In the genomic region with DNA sequence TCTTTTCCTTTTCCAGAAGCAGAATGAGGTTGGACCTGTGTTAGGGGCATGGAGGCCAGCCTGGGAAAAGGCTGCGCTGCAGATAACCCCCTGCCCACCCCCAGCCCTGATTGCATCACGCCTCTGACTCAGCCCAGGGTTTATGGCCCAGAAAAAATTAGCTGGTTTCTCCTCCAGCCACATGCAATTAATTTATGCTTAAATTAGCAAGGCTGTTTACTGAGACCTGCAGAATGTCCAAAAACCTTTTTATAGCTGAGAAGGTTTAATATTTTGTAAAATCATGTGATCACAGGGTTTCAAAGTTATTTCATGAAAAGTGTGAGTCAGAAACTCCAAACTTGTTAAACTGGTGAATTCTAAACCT, we compare ENCODE assay signal across 20 cellular contexts.
DNase-seq lines count a peak whose midpoint lies in the region; ATAC-seq, FAIRE-seq and TF ChIP-seq lines count a peak whose summit lies in the region.
"Had no signal": no experiment of that assay in that cellular context is flagged by ENCODE, and none has a peak within 500 bp of the region (broad histone marks: within the 10 kb centered on the region; RNA-seq: fewer than 3 reads in every experiment).

No MANE protein-coding gene starts in this region.

- CTCF ChIA-PET in H1 (lab: Charles Lee; ENCODE audit: partially characterized antibody), result interaction anchor here (0.7 kb wide), 1 partner anchor 376 kb away, joined by 3 read pairs; no protein-coding TSS in a partner anchor

- H3K9me3 ChIP-seq in H1 (ENCODE audit: insufficient read depth in 2 of 2, low read depth in 1 of 2, low read length in 1 of 2), result peaks cover 0 to 8% of the 10 kb centered on the region in 2 experiments; a peak in 1 of 4 replicates
- H3K9me3 ChIP-seq: breast epithelium, pancreas, upper lobe of right lung had no signal

- H3K23ac ChIP-seq in H1 (ENCODE audit: insufficient read length), result no peak overlapping the region

- no peak overlapping the region for H3K4ac ChIP-seq in H1 (replicated peaks; ENCODE audit: insufficient read length, low read depth, low read length)

- no peak for TF ChIP-seq POLR2A in H1 (IDR thresholded peaks at IDR 0.05; ENCODE audit: control extremely low read depth in 1 of 2, low read depth in 2 of 2, low read length in 2 of 2)

- no peak overlapping the region for H3K4me2 ChIP-seq in H1 (ENCODE audit: insufficient read depth in 1 of 2, low read depth in 2 of 2, low read length in 2 of 2)

- H3K23me2 ChIP-seq in H1 (ENCODE audit: low read depth, low read length), result no peaks in the 10 kb centered on the region

- no peak overlapping the region for H3K14ac ChIP-seq in H1 (ENCODE audit: insufficient read length)

- no peak overlapping the region for H2AK5ac ChIP-seq in H1 (ENCODE audit: low read depth, low read length)

- no peak overlapping the region for H2BK120ac ChIP-seq in H1 (replicated peaks; ENCODE audit: low read depth, low read length)

- intact Hi-C loops in posterior vena cava (cut with DNase I), result no loop called here

- H3K36me3 ChIP-seq in H1 (ENCODE audit: control insufficient read depth in 2 of 4, insufficient read depth in 4 of 4, low read length in 3 of 4), result no peaks in the 10 kb centered on the region
- H3K36me3 ChIP-seq: breast epithelium, pancreas, upper lobe of right lung had no signal

- no peaks in the 10 kb centered on the region for H3K79me2 ChIP-seq in H1 (ENCODE audit: control insufficient read depth in 1 of 2, insufficient read depth in 2 of 2, low read length in 2 of 2)

- H2AFZ ChIP-seq in H1 (ENCODE audit: low read length), result no peak overlapping the region

- no peaks in the 10 kb centered on the region for H4K20me1 ChIP-seq in H1 (replicated peaks in 1 of 2; ENCODE audit: control insufficient read depth in 1 of 2, insufficient read depth in 2 of 2, low read length in 2 of 2)

- no peak overlapping the region for H2BK15ac ChIP-seq in H1 (ENCODE audit: low read length)

- no peak for TF ChIP-seq EP300 in H1 (IDR thresholded peaks at IDR 0.05; ENCODE audit: borderline replicate concordance in 1 of 2, low read depth in 2 of 2, low read length in 2 of 2)

- no peak for TF ChIP-seq CTCF in H1 (IDR thresholded peaks at IDR 0.05; ENCODE audit: control extremely low read depth in 1 of 3, insufficient read depth in 1 of 3, low read depth in 1 of 3, low read length in 3 of 3)

- H3K18ac ChIP-seq in H1 (ENCODE audit: extremely low read depth, low read length), result no peak overlapping the region

- DNase-seq in GM04504 (ENCODE audit: low read depth) (peak; percentile 10), MV-4-11 (lab: John Stamatoyannopoulos, UW) (peak; percentile 53), H1 (ENCODE audit: low read depth in 1 of 2, low spot score in 2 of 2) (no peak), posterior vena cava (ENCODE audit: low spot score) (peak; percentile 77), RCC 7860 (ENCODE audit: low spot score) (no peak), NCI-H2196 treated with DMSO at 0.1 percent for 48 hours (lab: John Stamatoyannopoulos, UW; ENCODE audit: unreplicated experiment) (no peak)
- DNase-seq: activated B cell treated with CpG ODN at 0.5 μM for 24 hours; activated naive CD8-positive, alpha-beta T cell treated with anti-CD3 and anti-CD28 coated beads, Interleukin-2, amount 10 ng/mL, durations not matched to agents 7 days and 5 days; activated T-cell treated with anti-CD3 and anti-CD28 coated beads, Interleukin-2, amount 50 U/mL, for 72 hours; COR-L47; H9; NCI-H82; SHP77; T-helper 2 cell; upper lobe of right lung had no signal

- no peak overlapping the region for H2BK5ac ChIP-seq in H1 (ENCODE audit: low read depth, low read length)

- no peaks in the 10 kb centered on the region for H3K27me3 ChIP-seq in H1 (replicated peaks in 1 of 4; ENCODE audit: control insufficient read depth in 3 of 4, extremely low read depth in 1 of 4, insufficient read depth in 3 of 4, low read length in 3 of 4)
- H3K27me3 ChIP-seq: breast epithelium, pancreas, upper lobe of right lung had no signal

- POLR2A ChIA-PET in H1 (lab: Charles Lee; ENCODE audit: partially characterized antibody), result no interaction called here

- no peak overlapping the region for H3K56ac ChIP-seq in H1 (replicated peaks; ENCODE audit: insufficient read length, low read depth, low read length)

- no peak overlapping the region for H4K91ac ChIP-seq in H1 (replicated peaks; ENCODE audit: insufficient read length, low read length)

- no peak for TF ChIP-seq RAD21 in H1 (IDR thresholded peaks at IDR 0.05 in 1 of 2, conservative IDR thresholded peaks at IDR 0.05 in 1 of 2; ENCODE audit: low read depth in 2 of 2, low read length in 2 of 2)

- H4K5ac ChIP-seq in H1 (ENCODE audit: insufficient read length, low read depth, low read length), result no peak overlapping the region

- no peak for FAIRE-seq in H1 (lab: Jason Lieb, UNC)
- no peak for FAIRE-seq in RCC 7860 (lab: Jason Lieb, UNC)
- FAIRE-seq: GM19239, pancreas had no signal

- H3K9ac ChIP-seq in H1 (replicated peaks in 1 of 4; ENCODE audit: extremely low read depth in 1 of 4, low read depth in 3 of 4, low read length in 3 of 4), result no peak overlapping the region; a peak in 1 of 7 replicates

- peak overlapping the region; percentile 78; the same call in 1 of the 2 replicates for H4K8ac ChIP-seq in H1 (ENCODE audit: extremely low read depth, insufficient read depth, low read length)

- WGBS in H1 (ENCODE audit: extremely low coverage in 1 of 2, insufficient coverage in 1 of 2, insufficient read length in 1 of 2, insufficient replicate concordance in 2 of 2, low coverage in 1 of 2, low lambda C conversion rate in 2 of 2, missing lambda C conversion rate in 1 of 2), 2 experiments, result 78% methylated on average over 2 of the region's 2 CpGs; no CpG with 5 or more reads in 1 of the 2 experiments

- ATAC-seq in GM18858 (IDR thresholded peaks at IDR 0.05; ENCODE audit: unreplicated experiment), result no peak
- ATAC-seq: activated T-cell treated with anti-CD3 and anti-CD28 coated beads, Interleukin-2, amount 50 U/mL, for 72 hours; upper lobe of right lung had no signal

- H3K4me1 ChIP-seq in H1 (replicated peaks in 1 of 4; ENCODE audit: control insufficient read depth in 3 of 4, insufficient read depth in 4 of 4, low read length in 3 of 4), result peaks cover 0 to 6% (median 2%) of the 10 kb centered on the region in 4 experiments; a peak in 4 of 7 replicates
- H3K4me1 ChIP-seq: breast epithelium, pancreas, upper lobe of right lung had no signal

- no peak overlapping the region for H2BK20ac ChIP-seq in H1 (ENCODE audit: low read length)

- H3K4me3 ChIP-seq in H1 (ENCODE audit: extremely low read depth in 1 of 4, insufficient read depth in 2 of 4, low read depth in 3 of 4, low read length in 4 of 4), result no peak overlapping the region
- H3K4me3 ChIP-seq: breast epithelium, pancreas, upper lobe of right lung had no signal

- no peak overlapping the region for H2BK12ac ChIP-seq in H1 (ENCODE audit: low read depth, low read length)

- no peaks in the 10 kb centered on the region for H3K79me1 ChIP-seq in H1 (ENCODE audit: low read depth, low read length)

- H3K27ac ChIP-seq in H1 (ENCODE audit: low read depth, low read length), result no peak overlapping the region
- H3K27ac ChIP-seq: breast epithelium, epithelial cell of prostate, pancreas, upper lobe of right lung had no signal

TF ChIP-seq in H1, 55 proteins besides CTCF, POLR2A, EP300 and RAD21:
- TF ChIP-seq TEAD4 (IDR thresholded peaks at IDR 0.05; ENCODE audit: low read depth, low read length) (no peak), CEBPB (IDR thresholded peaks at IDR 0.05; ENCODE audit: low read depth, low read length) (0 out of 2 replicates have a peak, but pooled peaks have one; percentile 7)

Comparison
In these comparisons a context has a peak if more than half of its experiments do, and no peak if none do; other contexts are left out.
1. DNase-seq: peak in GM04504 (single experiment), MV-4-11 (single experiment) and posterior vena cava (single experiment); none in H1 (0 of 2), RCC 7860 (single experiment) and NCI-H2196 treated with DMSO at 0.1 percent for 48 hours (single experiment).